9 cellular contexts compared by ENCODE assay signal in genomic region chr10:21172774-21173432, GRCh38.
DNase-seq lines count a peak whose midpoint lies in the region; ATAC-seq lines count a peak whose summit lies in the region.
"Had no signal": no experiment of that assay in that cellular context is flagged by ENCODE, and none has a peak within 500 bp of the region (broad histone marks: within the 10 kb centered on the region; RNA-seq: fewer than 3 reads in every experiment).

No MANE protein-coding gene starts in this region.

- no peaks in the 10 kb centered on the region for H3K9me3 Mint-ChIP-seq in activated CD4-positive, alpha-beta T cell treated with anti-CD3 and anti-CD28 coated beads, Interleukin-2, amount 10 ng/mL, durations not matched to agents 7 days and 5 days

- H3K27ac Mint-ChIP-seq in activated CD4-positive, alpha-beta T cell treated with anti-CD3 and anti-CD28 coated beads, Interleukin-2, amount 10 ng/mL, durations not matched to agents 7 days and 5 days, result no peak overlapping the region
- H3K27ac Mint-ChIP-seq: IgD-negative memory B cell had no signal

- H3K4me2 ChIP-seq in skeletal muscle satellite cell (ENCODE audit: low read length), result peak overlapping the region; percentile 94

- no peak overlapping the region for H3K27ac ChIP-seq in iPS DF 6.9 (ENCODE audit: low read length)

- H3K36me3 Mint-ChIP-seq in activated CD4-positive, alpha-beta T cell treated with anti-CD3 and anti-CD28 coated beads, Interleukin-2, amount 10 ng/mL, durations not matched to agents 7 days and 5 days (ENCODE audit: low read depth), result no peaks in the 10 kb centered on the region
- H3K36me3 Mint-ChIP-seq: IgD-negative memory B cell had no signal

- H3K4me1 Mint-ChIP-seq in activated CD4-positive, alpha-beta T cell treated with anti-CD3 and anti-CD28 coated beads, Interleukin-2, amount 10 ng/mL, durations not matched to agents 7 days and 5 days, result peaks cover 8% of the 10 kb centered on the region

- H3K4me3 Mint-ChIP-seq in activated CD4-positive, alpha-beta T cell treated with anti-CD3 and anti-CD28 coated beads, Interleukin-2, amount 10 ng/mL, durations not matched to agents 7 days and 5 days, result no peak overlapping the region

- no peak overlapping the region for H3K9ac ChIP-seq in skeletal muscle satellite cell (ENCODE audit: low read depth, low read length)

- H3K9me3 ChIP-seq in HAP-1 (no peaks in the 10 kb centered on the region), iPS DF 6.9 (ENCODE audit: control insufficient read depth, insufficient read depth, low read length) (no peaks in the 10 kb centered on the region), skeletal muscle satellite cell (replicated peaks; ENCODE audit: low read length) (no peaks in the 10 kb centered on the region)

- CTCF ChIA-PET in activated CD4-positive, alpha-beta T cell treated with anti-CD3 and anti-CD28 coated beads, Interleukin-2, amount 10 ng/mL, durations not matched to agents 7 days and 5 days (lab: Charles Lee), result interaction anchor here (0.6 kb wide), 1 partner anchor 25 kb away, joined by 5 read pairs; no protein-coding TSS in a partner anchor

- H3K4me1 ChIP-seq in HAP-1 (peaks cover 26% of the 10 kb centered on the region), iPS DF 6.9 (ENCODE audit: control insufficient read depth, insufficient read depth, low read length) (peaks cover 2% of the 10 kb centered on the region; the same call in 1 of the 2 replicates), skeletal muscle satellite cell (ENCODE audit: control insufficient read depth, insufficient read depth, low read length) (peaks cover 9% of the 10 kb centered on the region)

- H3K27me3 ChIP-seq in HAP-1 (ENCODE audit: low read depth), result no peaks in the 10 kb centered on the region
- H3K27me3 ChIP-seq in iPS DF 6.9 (ENCODE audit: control insufficient read depth, insufficient read depth, low read length), result peaks cover 2% of the 10 kb centered on the region; the same call in 1 of the 2 replicates
- no peaks in the 10 kb centered on the region for H3K27me3 ChIP-seq in skeletal muscle satellite cell (ENCODE audit: control insufficient read depth, insufficient read depth, low read length)

- H3K36me3 ChIP-seq in HAP-1 (replicated peaks) (no peaks in the 10 kb centered on the region), iPS DF 6.9 (ENCODE audit: control insufficient read depth, insufficient read depth, low read length) (no peaks in the 10 kb centered on the region), skeletal muscle satellite cell (ENCODE audit: insufficient read depth, low read length) (no peaks in the 10 kb centered on the region)

- H3K4me3 ChIP-seq in HAP-1, result peak overlapping the region; percentile 58
- peak overlapping the region; percentile 43; the same call in 1 of the 2 replicates for H3K4me3 ChIP-seq in iPS DF 6.9 (ENCODE audit: low read length)
- peak overlapping the region; percentile 72 for H3K4me3 ChIP-seq in skeletal muscle satellite cell (ENCODE audit: low read length)

- no peak for ATAC-seq in HG03565 (IDR thresholded peaks at IDR 0.05; ENCODE audit: unreplicated experiment)

- peak in 1 of 2 experiments; percentile 46 for DNase-seq in HAP-1 (ENCODE audit: low spot score in 2 of 2)
- peak; percentile 33 for DNase-seq in amniotic epithelial cell (ENCODE audit: low read depth)
- no peak for DNase-seq in iPS DF 6.9 (ENCODE audit: low read depth, low spot score)
- no peak for DNase-seq in NCI-H1694 treated with DMSO at 0.1 percent for 48 hours (lab: John Stamatoyannopoulos, UW)
- DNase-seq in EL, result no peak
- no peak for DNase-seq in activated CD4-positive, alpha-beta T cell treated with anti-CD3 and anti-CD28 coated beads, Interleukin-2, amount 10 ng/mL, durations not matched to agents 7 days and 5 days

- POLR2A ChIA-PET in activated CD4-positive, alpha-beta T cell treated with anti-CD3 and anti-CD28 coated beads, Interleukin-2, amount 10 ng/mL, durations not matched to agents 7 days and 5 days (lab: Charles Lee), result no interaction called here

- in situ Hi-C loops in HAP-1 (cut with MboI; ENCODE audit: low sequenced_read_pairs), result no loop called here

- H3K27me3 Mint-ChIP-seq in activated CD4-positive, alpha-beta T cell treated with anti-CD3 and anti-CD28 coated beads, Interleukin-2, amount 10 ng/mL, durations not matched to agents 7 days and 5 days, result peaks cover 58% of the 10 kb centered on the region

- no CpG with 5 or more reads among the region's 36 CpGs for WGBS in iPS DF 6.9 (ENCODE audit: insufficient coverage, insufficient read length)
